Comparison of ENCODE assay signal across 1 cellular context in genomic region chr17:38560503-38561318, GRCh38.
TF ChIP-seq lines count a peak whose summit lies in the region.

No MANE protein-coding gene starts in this region.

TF ChIP-seq in GM23338, 12 proteins besides CTCF, POLR2A, EP300 and RAD21 (continued from another document):
- peak; percentile 90 for TF ChIP-seq REST (IDR thresholded peaks at IDR 0.05; ENCODE audit: unreplicated experiment)
- TF ChIP-seq POLR2AphosphoS5 (IDR thresholded peaks at IDR 0.05; ENCODE audit: low read depth) = no peak
TF ChIP-seq in GM23338: peak in this region for 2.
